Comparison of ENCODE assay signal across 15 cellular contexts in genomic region chr3:134709076-134709475, GRCh38. TPM values are rescaled to one million over a fixed set of nuclear protein-coding genes. Genes with fewer than 3 reads are reported as not detected.
DNase-seq lines count a peak whose midpoint lies in the region; ATAC-seq and TF ChIP-seq lines count a peak whose summit lies in the region.
"Had no signal": no experiment of that assay in that cellular context is flagged by ENCODE, and none has a peak within 500 bp of the region (broad histone marks: within the 10 kb centered on the region; RNA-seq: fewer than 3 reads in every experiment).

No MANE protein-coding gene starts in this region.

- H3K27me3 ChIP-seq in IMR-90 (ENCODE audit: control insufficient read depth, insufficient read depth, low read length): no peaks in the 10 kb centered on the region
- no peaks in the 10 kb centered on the region for H3K27me3 ChIP-seq in esophagus muscularis mucosa
- H3K27me3 ChIP-seq in smooth muscle cell (ENCODE audit: low read depth): no peaks in the 10 kb centered on the region
- H3K27me3 ChIP-seq in transverse colon: no peaks in the 10 kb centered on the region

- no peak overlapping the region for H2AFZ ChIP-seq in IMR-90 (replicated peaks; ENCODE audit: low read length, poor library complexity)
- no peak overlapping the region for H2AFZ ChIP-seq in smooth muscle cell (ENCODE audit: low read depth)

- H3K79me2 ChIP-seq in smooth muscle cell (ENCODE audit: low read depth): no peaks in the 10 kb centered on the region

- no peak for TF ChIP-seq EP300 in esophagus muscularis mucosa (IDR thresholded peaks at IDR 0.05)
- no peak for TF ChIP-seq EP300 in transverse colon (IDR thresholded peaks at IDR 0.05; ENCODE audit: low read depth)

- H3K56ac ChIP-seq in IMR-90 (ENCODE audit: extremely low read depth, insufficient read depth, low read length): no peak overlapping the region

- ATAC-seq in IMR-90 (ENCODE audit: low read depth): no peak
- peak; percentile 8 for ATAC-seq in SK-N-SH treated with all-trans-retinoic acid at 6 μM for 48 hours
- no peak for ATAC-seq in GM18870 (IDR thresholded peaks at IDR 0.05; ENCODE audit: unreplicated experiment)
- ATAC-seq: CD8-positive, alpha-beta T cell; HCT116 had no signal

- H4K91ac ChIP-seq in IMR-90 (ENCODE audit: insufficient read depth, low read depth, low read length): no peak overlapping the region

- H3K14ac ChIP-seq in IMR-90 (replicated peaks; ENCODE audit: low read depth, low read length): peak overlapping the region; percentile 29; the same call in 1 of the 2 replicates

- H2BK20ac ChIP-seq in IMR-90 (ENCODE audit: low read depth, low read length): no peak overlapping the region

- H3K36me3 ChIP-seq in IMR-90 (ENCODE audit: control insufficient read depth, insufficient read depth, low read length) (no peaks in the 10 kb centered on the region), esophagus muscularis mucosa (no peaks in the 10 kb centered on the region), smooth muscle cell (ENCODE audit: low read depth) (no peaks in the 10 kb centered on the region), transverse colon (no peaks in the 10 kb centered on the region)

- H3K9me1 ChIP-seq in IMR-90 (ENCODE audit: insufficient read depth, low read length): peaks cover 8% of the 10 kb centered on the region; the same call in 1 of the 2 replicates

- WGBS in IMR-90 (ENCODE audit: extremely low coverage in 2 of 2, insufficient read length in 1 of 2), 2 experiments: 100% methylated on average over 1 of the region's 2 CpGs; no CpG with 5 or more reads in 1 of the 2 experiments
- 94% methylated on average over 2 of the region's 2 CpGs for WGBS in esophagus muscularis mucosa
- WGBS in smooth muscle cell (ENCODE audit: low lambda C conversion rate): 72% methylated on average over 2 of the region's 2 CpGs
- WGBS in transverse colon (ENCODE audit: low coverage in 1 of 2), 2 donors: 60 to 77% methylated on average over 2 of the region's 2 CpGs

- no peaks in the 10 kb centered on the region for H3K4me1 ChIP-seq in IMR-90 (ENCODE audit: control insufficient read depth, insufficient read depth, low read length)
- peaks cover 5 to 21% (median 17%) of the 10 kb centered on the region in 4 donors for H3K4me1 ChIP-seq in esophagus muscularis mucosa
- H3K4me1 ChIP-seq in smooth muscle cell (ENCODE audit: low read depth): no peaks in the 10 kb centered on the region
- no peaks in the 10 kb centered on the region for H3K4me1 ChIP-seq in transverse colon
- H3K4me1 ChIP-seq: A549 had no signal

- peaks cover 8% of the 10 kb centered on the region for H3F3A ChIP-seq in smooth muscle cell (ENCODE audit: low read depth)

- H3K9ac ChIP-seq in IMR-90 (ENCODE audit: low read depth, low read length) (no peak overlapping the region), smooth muscle cell (ENCODE audit: low read depth) (peak overlapping the region; percentile 85)

- no peak for TF ChIP-seq RAD21 in IMR-90 (IDR thresholded peaks at IDR 0.05; ENCODE audit: low read length)

- H2AK5ac ChIP-seq in IMR-90 (ENCODE audit: low read depth, low read length): no peak overlapping the region

- H3K9me3 ChIP-seq in IMR-90 (ENCODE audit: control insufficient read depth, insufficient read depth, low read length) (no peaks in the 10 kb centered on the region), esophagus muscularis mucosa (no peaks in the 10 kb centered on the region), smooth muscle cell (replicated peaks; ENCODE audit: low read depth) (no peaks in the 10 kb centered on the region), transverse colon (no peaks in the 10 kb centered on the region)
- H3K9me3 ChIP-seq: A549 had no signal

- no peaks in the 10 kb centered on the region for H3K79me1 ChIP-seq in IMR-90 (ENCODE audit: low read depth in 1 of 2, low read length in 2 of 2)

- CTCF ChIA-PET in IMR-90 (lab: Yijun Ruan, JAX): no interaction called here

- in situ Hi-C loops in IMR-90 (cut with MboI; ENCODE audit: low sequenced_read_pairs): no loop called here
- in situ Hi-C loops in transverse colon (cut with MboI; ENCODE audit: low pct_ligation_motif_present in 1 of 4, low pct_unique_long_range_greater_than_20kb in 1 of 4, low sequenced_read_pairs in 3 of 4): no loop called here

- H4K8ac ChIP-seq in IMR-90 (ENCODE audit: low read depth in 2 of 2, low read length in 2 of 2): no peak overlapping the region

- TF ChIP-seq POLR2A in IMR-90 (IDR thresholded peaks at IDR 0.05; ENCODE audit: low read depth, low read length) (no peak), esophagus muscularis mucosa (IDR thresholded peaks at IDR 0.05; ENCODE audit: low read depth) (no peak), transverse colon (IDR thresholded peaks at IDR 0.05) (no peak)

- DNase-seq in IMR-90: no peak
- peak; percentile 55 for DNase-seq in esophagus muscularis mucosa (ENCODE audit: extremely low spot score)
- no peak for DNase-seq in smooth muscle cell (lab: John Stamatoyannopoulos, UW; ENCODE audit: unreplicated experiment)
- DNase-seq in NOMO-1 treated with DMSO at 0.1 percent for 48 hours (lab: John Stamatoyannopoulos, UW; ENCODE audit: unreplicated experiment): no peak
- DNase-seq in transverse colon: no peak
- DNase-seq in stimulated activated naive CD4-positive, alpha-beta T cell treated with Interleukin-2 at 50 U/mL for 16 hours (lab: John Stamatoyannopoulos, UW): no peak
- DNase-seq: CD8-positive, alpha-beta T cell; COR-L47; DMS53; GF-D8 had no signal

- no TSS peak for BruUV-seq in IMR-90 (replicated peaks; lab: Mats Ljungman, UMichigan)

- H3K27ac ChIP-seq in IMR-90 (ENCODE audit: insufficient read depth, low read length): no peak overlapping the region
- peak overlapping the region in 1 of 4 donors; percentile 71 for H3K27ac ChIP-seq in esophagus muscularis mucosa (replicated peaks in 1 of 4)
- H3K27ac ChIP-seq in smooth muscle cell (ENCODE audit: low read depth): peak overlapping the region; percentile 97
- no peak overlapping the region for H3K27ac ChIP-seq in transverse colon
- H3K27ac ChIP-seq: A549 had no signal

- H2AK9ac ChIP-seq in IMR-90 (replicated peaks; ENCODE audit: low read depth, low read length, poor library complexity): no peak overlapping the region

- H2BK5ac ChIP-seq in IMR-90 (ENCODE audit: low read depth, low read length, poor library complexity, severe bottlenecking): no peak overlapping the region

- TF ChIP-seq CTCF in IMR-90 (conservative IDR thresholded peaks at IDR 0.05; ENCODE audit: low read depth, low read length) (no peak), esophagus muscularis mucosa (IDR thresholded peaks at IDR 0.05) (no peak), smooth muscle cell (IDR thresholded peaks at IDR 0.05; ENCODE audit: borderline replicate concordance, insufficient read depth, poor library complexity, severe bottlenecking) (no peak), transverse colon (IDR thresholded peaks at IDR 0.05) (no peak)

- H3K4me2 ChIP-seq in IMR-90 (ENCODE audit: low read depth, low read length) (no peak overlapping the region), smooth muscle cell (peak overlapping the region; percentile 77)
- H3K4me2 ChIP-seq: A549 had no signal

- H3K23ac ChIP-seq in IMR-90 (ENCODE audit: low read depth, low read length): no peak overlapping the region; the same call in 1 of the 2 replicates

- no peak overlapping the region for H2BK15ac ChIP-seq in IMR-90 (ENCODE audit: low read depth, low read length)

- no peak overlapping the region for H3K18ac ChIP-seq in IMR-90 (ENCODE audit: low read depth, low read length)

- H4K5ac ChIP-seq in IMR-90 (ENCODE audit: low read depth, low read length): no peak overlapping the region

- POLR2A ChIA-PET in IMR-90 (lab: Charles Lee; ENCODE audit: unreplicated experiment): no interaction called here

- no peak overlapping the region for H2BK120ac ChIP-seq in IMR-90 (ENCODE audit: low read depth, low read length)

- dilution Hi-C loops in IMR-90 (cut with HindIII; ENCODE audit: low sequenced_read_pairs, unreplicated experiment): no loop called here

- no peaks in the 10 kb centered on the region for H4K20me1 ChIP-seq in IMR-90 (ENCODE audit: insufficient read depth, low read length)
- H4K20me1 ChIP-seq in smooth muscle cell (ENCODE audit: low read depth): no peaks in the 10 kb centered on the region

- no peak overlapping the region for H3K4ac ChIP-seq in IMR-90 (ENCODE audit: low read depth, low read length)

- intact Hi-C loops in IMR-90 (cut with micrococcal nuclease): no loop called here
- intact Hi-C loops in esophagus muscularis mucosa (cut with DNase I): no loop called here
- intact Hi-C loops in transverse colon (cut with DNase I; ENCODE audit: low total_unique reads): no loop called here

- H3K4me3 ChIP-seq in IMR-90 (ENCODE audit: insufficient read depth, low read depth, low read length) (no peak overlapping the region), esophagus muscularis mucosa (no peak overlapping the region), smooth muscle cell (no peak overlapping the region), transverse colon (no peak overlapping the region)
- H3K4me3 ChIP-seq: A549 had no signal

TF ChIP-seq in IMR-90, 13 proteins besides CTCF, POLR2A, EP300 and RAD21:
- no peak for TF ChIP-seq ELK1 (IDR thresholded peaks at IDR 0.05; ENCODE audit: borderline replicate concordance, low read depth, low read length)

TF ChIP-seq in SK-N-SH treated with all-trans-retinoic acid at 6 μM for 48 hours, 23 proteins besides CTCF, POLR2A, EP300 and RAD21 (continues in another document):
- TF ChIP-seq TOX (CRISPR knock-in tag; IDR thresholded peaks at IDR 0.05; ENCODE audit: borderline replicate concordance) (no peak), ZFP30 (CRISPR knock-in tag; IDR thresholded peaks at IDR 0.05) (no peak), CREB5 (CRISPR knock-in tag; IDR thresholded peaks at IDR 0.05; ENCODE audit: low read depth) (no peak), ARNTL (CRISPR knock-in tag; IDR thresholded peaks at IDR 0.05; ENCODE audit: borderline replicate concordance, low read depth) (no peak), TCF4 (CRISPR knock-in tag; IDR thresholded peaks at IDR 0.05; ENCODE audit: borderline replicate concordance) (no peak)

RNA-seq across cellular contexts. Expression of gene KY, which starts 58.3 kb away (rescaled TPM):
- total RNA-seq in IMR-90 (2012; rRNA removed) (under 0.01 TPM in 2 replicates), esophagus muscularis mucosa (1 to 10 TPM in 2 of 4 donors, under 1 TPM in 2; 0.33 to 1.9 (median 0.81) TPM), smooth muscle cell (0.09 TPM in 2 replicates), transverse colon (under 1 TPM in 1 of 4 donors, not detected in 3; 0.41 TPM)
- polyA plus RNA-seq in IMR-90 (2012; rRNA removed) (0.04 and 0.09 TPM in 2 replicates), smooth muscle cell (0.07 and 0.08 TPM in 2 replicates)
- polyA plus RNA-seq in IMR-90 (2012; cell fraction: cytosol; rRNA removed): 0.02 TPM in 2 replicates
- 0.02 and 0.04 TPM in 2 replicates for polyA plus RNA-seq in IMR-90 (2012; cell fraction: nucleus; rRNA removed; ENCODE audit: low replicate concordance)
- total RNA-seq: CD8-positive, alpha-beta T cell; HT1080 had no signal
